In genomic region chr19:19146000-19146608, GRCh38 we compare ENCODE assay signal across 8 cellular contexts. TPM values are rescaled to one million over a fixed set of nuclear protein-coding genes. Genes with fewer than 3 reads are reported as not detected.
DNase-seq lines count a peak whose midpoint lies in the region; ATAC-seq and TF ChIP-seq lines count a peak whose summit lies in the region.

No MANE protein-coding gene starts in this region.

- no peak for TF ChIP-seq POLR2A in stomach (IDR thresholded peaks at IDR 0.05)

- H3K4me3 ChIP-seq in fibroblast of pulmonary artery (replicated peaks; ENCODE audit: low read depth, low read length) (no peak overlapping the region), neutrophil (ENCODE audit: low read depth in 1 of 2, low read length in 1 of 2) (no peak overlapping the region), stomach (peak overlapping the region in 2 of 4 donors; percentile 24 to 25)

- H3K27ac ChIP-seq in neutrophil (no peak overlapping the region), stomach (no peak overlapping the region)

- 16 to 43% (median 22%) methylated on average over 12 to 21 of the region's 21 CpGs for WGBS in stomach, 5 donors

- no peaks in the 10 kb centered on the region for H3K27me3 ChIP-seq in neutrophil
- no peaks in the 10 kb centered on the region for H3K27me3 ChIP-seq in stomach

- no peak for TF ChIP-seq EP300 in stomach (IDR thresholded peaks at IDR 0.05)

- peaks cover 47% of the 10 kb centered on the region for H3K36me3 ChIP-seq in neutrophil
- peaks cover 0 to 33% (median 31%) of the 10 kb centered on the region in 4 donors for H3K36me3 ChIP-seq in stomach

- no peaks in the 10 kb centered on the region for H3K9me3 ChIP-seq in neutrophil
- H3K9me3 ChIP-seq in stomach, result no peaks in the 10 kb centered on the region

- TF ChIP-seq CTCF in fibroblast of pulmonary artery (IDR thresholded peaks at IDR 0.05; ENCODE audit: low read length, missing control alignments) (peak; percentile 87), neutrophil (IDR thresholded peaks at IDR 0.05) (peak; percentile 92), stomach (IDR thresholded peaks at IDR 0.05) (peak in 6 of 7 experiments; percentile 83 to 98 (median 96))

- H3K4me1 ChIP-seq in neutrophil (ENCODE audit: control insufficient read depth in 1 of 2, insufficient read depth in 1 of 2, low read depth in 1 of 2, low read length in 1 of 2) (peaks cover 0 to 6% of the 10 kb centered on the region in 2 experiments), stomach (peaks cover 0 to 11% (median 9%) of the 10 kb centered on the region in 4 donors)

- intact Hi-C loops in stomach (cut with DNase I; ENCODE audit: low total_unique reads), result no loop called here

- DNase-seq in COLO668 (lab: John Stamatoyannopoulos, UW; ENCODE audit: unreplicated experiment) (peak; percentile 63), HK-2 (ENCODE audit: unreplicated experiment) (peak; percentile 91), OCI-M2 (lab: John Stamatoyannopoulos, UW; ENCODE audit: unreplicated experiment) (peak; percentile 13), activated T-helper 1 cell treated with Interleukin-2 at 50 U/mL for 16 hours (ENCODE audit: low read depth) (peak; percentile 78), fibroblast of pulmonary artery (ENCODE audit: low read depth) (peak; percentile 61), stomach (peak; percentile 88)

- no peak for ATAC-seq in HG03108 (IDR thresholded peaks at IDR 0.05; ENCODE audit: unreplicated experiment)

RNA-seq across cellular contexts. Expression of gene TMEM161A, which starts 7.8 kb away (rescaled TPM):
- 10 to 100 TPM in 4 of 5 donors, 1 to 10 TPM in 1; 6.4 to 59.5 (median 15.9) TPM for total RNA-seq in stomach
- 10 to 100 TPM; 11.2 to 30.0 (median 11.8) TPM for polyA plus RNA-seq in stomach

RNA-seq across cellular contexts. Expression of gene MEF2B, which starts 24.0 kb away (rescaled TPM):
- 1 to 10 TPM in 1 of 5 donors, not detected in 4; 7.2 TPM for total RNA-seq in stomach
- polyA plus RNA-seq in stomach, result 1 to 10 TPM in 1 of 3 donors, under 1 TPM in 1, not detected in 1; 0.93 to 2.9 TPM

RNA-seq across cellular contexts. Expression of gene BORCS8, which starts 45.8 kb away (rescaled TPM):
- total RNA-seq in stomach, result 10 to 100 TPM in 4 of 5 donors, 1 to 10 TPM in 1; 8.3 to 96.9 (median 27.8) TPM
- polyA plus RNA-seq in stomach, result 10 to 100 TPM; 21.0 to 31.1 (median 28.4) TPM

RNA-seq across cellular contexts. Expression of gene RFXANK, which starts 46.0 kb away (rescaled TPM):
- 100 to 1,000 TPM in 2 of 5 donors, 10 to 100 TPM in 3; 17.4 to 112 (median 61.4) TPM for total RNA-seq in stomach
- polyA plus RNA-seq in stomach, result 100 to 1,000 TPM; 121 to 145 (median 136) TPM

RNA-seq across cellular contexts. Expression of gene NR2C2AP, which starts 57.1 kb away (rescaled TPM):
- 10 to 100 TPM in 1 of 5 donors, 1 to 10 TPM in 1, under 1 TPM in 1, not detected in 2; 0.45 to 14.8 (median 7.7) TPM for total RNA-seq in stomach
- polyA plus RNA-seq in stomach, result 10 to 100 TPM; 18.2 to 28.9 (median 18.8) TPM

Comparison
In these comparisons a context has a peak if more than half of its experiments do, and no peak if none do; other contexts are left out.
1. DNase-seq: peak in every context shown above with its lines; median percentile 91 in HK-2; 88 in stomach; 78 in activated T-helper 1 cell treated with Interleukin-2 at 50 U/mL for 16 hours; 63 in COLO668; 61 in fibroblast of pulmonary artery; 13 in OCI-M2.